ENCODE assay signal across 10 cellular contexts in the genomic region with DNA sequence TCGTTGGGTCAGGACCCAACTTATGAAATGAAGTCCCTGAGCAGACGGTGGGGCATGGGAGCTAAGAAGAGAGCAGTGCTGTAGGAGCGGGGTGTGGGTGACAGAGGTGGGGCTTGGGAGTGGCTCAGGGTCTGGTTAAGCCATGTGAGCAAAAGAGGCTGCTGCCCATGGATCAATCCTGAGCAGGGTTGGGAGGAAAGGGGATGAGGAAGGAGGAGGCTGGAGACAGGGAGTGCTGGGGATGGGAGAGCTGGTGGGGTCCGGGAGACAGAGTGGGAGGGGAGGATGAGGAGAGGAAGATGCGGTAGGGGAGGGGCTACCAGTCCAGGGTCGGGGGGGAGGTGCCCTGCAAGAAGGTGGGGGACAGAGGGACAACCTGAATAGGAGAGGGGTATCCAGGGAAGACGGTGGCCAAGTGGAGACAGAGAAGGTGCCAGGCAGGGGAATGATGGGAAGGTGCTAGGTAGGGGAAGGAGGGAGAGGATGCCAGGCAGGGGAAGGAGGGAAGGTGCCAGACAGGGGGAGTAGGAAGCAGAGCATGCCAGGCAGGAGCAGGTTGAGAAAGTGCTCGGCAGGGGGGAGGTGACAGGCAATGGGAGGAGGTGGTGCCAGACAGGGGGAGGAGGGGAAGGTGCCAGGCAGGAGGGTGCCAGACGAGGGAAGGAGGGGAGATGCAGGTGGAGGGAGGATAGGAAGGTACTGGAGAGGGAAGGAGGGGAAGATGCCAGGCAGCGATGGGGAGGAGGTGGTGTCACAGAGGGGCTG. TPM values are rescaled to one million over a fixed set of nuclear protein-coding genes. Genes with fewer than 3 reads are reported as not detected.
DNase-seq lines count a peak whose midpoint lies in the region; ATAC-seq and TF ChIP-seq lines count a peak whose summit lies in the region.
"Had no signal": no experiment of that assay in that cellular context is flagged by ENCODE, and none has a peak within 500 bp of the region (broad histone marks: within the 10 kb centered on the region; RNA-seq: fewer than 3 reads in every experiment).

No MANE protein-coding gene starts in this region.

- H3K4me3 ChIP-seq in WERI-Rb-1 (ENCODE audit: low read depth, low read length) = no peak overlapping the region
- peak overlapping the region; percentile 66 for H3K4me3 ChIP-seq in thoracic aorta

- DNase-seq in activated T-cell treated with anti-CD3 and anti-CD28 coated beads, Interleukin-2, amount 50 U/mL, for 4 hours = peak; percentile 18
- DNase-seq in activated T-cell treated with anti-CD3 and anti-CD28 coated beads, Interleukin-2, amount 50 U/mL, for 1 hour = no peak
- peak; percentile 34 for DNase-seq in WERI-Rb-1
- peak in 1 of 3 donors; percentile 14 for DNase-seq in immature natural killer cell
- no peak for DNase-seq in thoracic aorta (ENCODE audit: low spot score)
- DNase-seq in AG08395 (ENCODE audit: low spot score) = no peak
- no peak for DNase-seq in NCI-H1048 (lab: John Stamatoyannopoulos, UW)
- DNase-seq: NCI-H226; stimulated activated CD4-positive, alpha-beta T cell treated with anti-CD3 and anti-CD28 coated beads, Interleukin-4, amount 100 ng/mL, for 1 hour had no signal

- H3K36me3 ChIP-seq in WERI-Rb-1 = no peaks in the 10 kb centered on the region
- no peaks in the 10 kb centered on the region for H3K36me3 ChIP-seq in thoracic aorta

- H3K27me3 ChIP-seq in WERI-Rb-1 (ENCODE audit: insufficient read depth, low read depth, severe bottlenecking) (no peaks in the 10 kb centered on the region), thoracic aorta (replicated peaks; ENCODE audit: insufficient read depth) (no peaks in the 10 kb centered on the region)

- TF ChIP-seq CTCF in WERI-Rb-1 (IDR thresholded peaks at IDR 0.05; ENCODE audit: low read depth, low read length) = no peak
- no peak for TF ChIP-seq CTCF in thoracic aorta (IDR thresholded peaks at IDR 0.05)

- peaks cover 25% of the 10 kb centered on the region for H3K4me1 Mint-ChIP-seq in activated T-cell treated with anti-CD3 and anti-CD28 coated beads, Interleukin-2, amount 50 U/mL, for 4 hours (ENCODE audit: low read depth)
- H3K4me1 Mint-ChIP-seq in immature natural killer cell = peaks cover 11 to 13% of the 10 kb centered on the region in 2 donors

- H3K9me3 ChIP-seq in WERI-Rb-1 (ENCODE audit: severe bottlenecking) (no peaks in the 10 kb centered on the region), thoracic aorta (no peaks in the 10 kb centered on the region)

- H3K27ac Mint-ChIP-seq in immature natural killer cell = no peak overlapping the region

- H3K4me3 Mint-ChIP-seq in activated T-cell treated with anti-CD3 and anti-CD28 coated beads, Interleukin-2, amount 50 U/mL, for 4 hours = peak overlapping the region; percentile 29
- peak overlapping the region in 4 of 5 donors; percentile 6 to 38 (median 34) for H3K4me3 Mint-ChIP-seq in immature natural killer cell

- H3K9me3 Mint-ChIP-seq in activated T-cell treated with anti-CD3 and anti-CD28 coated beads, Interleukin-2, amount 50 U/mL, for 4 hours = no peaks in the 10 kb centered on the region
- H3K9me3 Mint-ChIP-seq in immature natural killer cell = no peaks in the 10 kb centered on the region

- H3K36me3 Mint-ChIP-seq in activated T-cell treated with anti-CD3 and anti-CD28 coated beads, Interleukin-2, amount 50 U/mL, for 4 hours (ENCODE audit: insufficient read depth) = no peaks in the 10 kb centered on the region
- no peaks in the 10 kb centered on the region for H3K36me3 Mint-ChIP-seq in immature natural killer cell

- H3K27me3 Mint-ChIP-seq in activated T-cell treated with anti-CD3 and anti-CD28 coated beads, Interleukin-2, amount 50 U/mL, for 4 hours (ENCODE audit: low read depth) = peaks cover 7% of the 10 kb centered on the region
- H3K27me3 Mint-ChIP-seq in immature natural killer cell (ENCODE audit: low read depth in 3 of 3) = peaks cover 3 to 6% (median 4%) of the 10 kb centered on the region in 3 donors

- H3K27ac ChIP-seq in WERI-Rb-1 (no peak overlapping the region), thoracic aorta (peak overlapping the region; percentile 32 to 47)

- ATAC-seq in activated T-cell treated with anti-CD3 and anti-CD28 coated beads, Interleukin-2, amount 50 U/mL, for 4 hours = no peak
- ATAC-seq in thoracic aorta (ENCODE audit: insufficient number of reproducible peaks, low FRiP score, low read depth) = no peak
- ATAC-seq in HG03139 (IDR thresholded peaks at IDR 0.05; ENCODE audit: unreplicated experiment) = no peak

- peaks cover 12 to 33% of the 10 kb centered on the region in 2 donors for H3K4me1 ChIP-seq in thoracic aorta (ENCODE audit: control insufficient read depth in 1 of 2, low read depth in 2 of 2)

RNA-seq across cellular contexts. Expression of a gene that starts 27.5 kb away (rescaled TPM):
- 1 to 10 TPM; 1.7 to 2.5 (median 2.0) TPM for total RNA-seq in activated T-cell treated with anti-CD3 and anti-CD28 coated beads, Interleukin-2, amount 50 U/mL, for 4 hours
- 1 to 10 TPM; 1.2 to 3.9 (median 2.6) TPM for polyA plus RNA-seq in immature natural killer cell
- total RNA-seq in thoracic aorta = 100 to 1,000 TPM in 1 of 2 donors, 10 to 100 TPM in 1; 51.1 to 110 TPM

RNA-seq across cellular contexts. Expression of a gene that starts 43.7 kb away (rescaled TPM):
- 10 to 100 TPM; 51.6 to 66.3 (median 51.8) TPM for total RNA-seq in activated T-cell treated with anti-CD3 and anti-CD28 coated beads, Interleukin-2, amount 50 U/mL, for 4 hours
- polyA plus RNA-seq in immature natural killer cell = 10 to 100 TPM; 23.0 to 39.2 (median 35.4) TPM
- total RNA-seq in thoracic aorta = 10 to 100 TPM; 78.9 to 85.3 TPM

RNA-seq across cellular contexts. Expression of a gene that starts 49.0 kb away (rescaled TPM):
- total RNA-seq in activated T-cell treated with anti-CD3 and anti-CD28 coated beads, Interleukin-2, amount 50 U/mL, for 4 hours = 100 to 1,000 TPM; 144 to 151 (median 146) TPM
- polyA plus RNA-seq in immature natural killer cell = 10 to 100 TPM; 24.2 to 35.4 (median 31.7) TPM
- 10 to 100 TPM; 25.3 to 44.1 TPM for total RNA-seq in thoracic aorta

Comparison
In these comparisons a context has a peak if more than half of its experiments do, and no peak if none do; other contexts are left out.
1. DNase-seq: peak in activated T-cell treated with anti-CD3 and anti-CD28 coated beads, Interleukin-2, amount 50 U/mL, for 4 hours (single experiment) and WERI-Rb-1 (single experiment); none in activated T-cell treated with anti-CD3 and anti-CD28 coated beads, Interleukin-2, amount 50 U/mL, for 1 hour (single experiment), thoracic aorta (single experiment), AG08395 (single experiment) and NCI-H1048 (single experiment).
2. RNA of a gene that starts 27.5 kb away (total RNA-seq): 51.1 to 110 TPM in thoracic aorta; 1.7 to 2.5 TPM in activated T-cell treated with anti-CD3 and anti-CD28 coated beads, Interleukin-2, amount 50 U/mL, for 4 hours; every median in the first group is over 10 times any median in the second.